32 cellular contexts compared by ENCODE assay signal in genomic region chr4:35926753-35927152, GRCh38.
"Had no signal": no experiment of that assay in that cellular context is flagged by ENCODE, and none has a peak within 500 bp of the region (broad histone marks: within the 10 kb centered on the region; RNA-seq: fewer than 3 reads in every experiment).

No MANE protein-coding gene starts in this region.

- H3K27me3 ChIP-seq: adrenal gland, ascending aorta, body of pancreas, brain microvascular endothelial cell, breast epithelium, cardiac muscle cell had no signal

- H3K36me3 ChIP-seq: adrenal gland, ascending aorta, brain microvascular endothelial cell, breast epithelium, cardiac muscle cell had no signal

- ATAC-seq: activated naive CD4-positive, alpha-beta T cell treated with anti-CD3 and anti-CD28 coated beads, Interleukin-2, amount 50 U/mL, for 72 hours; activated naive CD8-positive, alpha-beta T cell treated with anti-CD3 and anti-CD28 coated beads, Interleukin-2, amount 50 U/mL, for 24 hours; activated T-cell treated with anti-CD3 and anti-CD28 coated beads, Interleukin-2, amount 50 U/mL, for 4 hours; activated T-cell treated with anti-CD3 and anti-CD28 coated beads, Interleukin-2, amount 50 U/mL, for 72 hours; activated T-helper 17 cell treated with anti-CD3 and anti-CD28 coated beads, Interleukin-2, amount 50 U/mL, for 72 hours; body of pancreas had no signal

- H3K27ac ChIP-seq: adrenal gland, ascending aorta, body of pancreas, brain microvascular endothelial cell, breast epithelium, cardiac muscle cell had no signal

- H3K9me3 ChIP-seq: adrenal gland, ascending aorta, body of pancreas, breast epithelium had no signal

- DNase-seq: activated effector memory CD4-positive, alpha-beta T cell treated with anti-CD3 and anti-CD28 coated beads, Interleukin-2, amount 50 U/mL, for 16 hours; activated effector memory CD4-positive, alpha-beta T cell treated with Interleukin-2 at 50 U/mL for 16 hours; activated gamma-delta T cell; activated gamma-delta T cell treated with Interleukin-2 at 50 U/mL for 16 hours; activated naive CD4-positive, alpha-beta T cell; activated naive CD4-positive, alpha-beta T cell treated with anti-CD3 and anti-CD28 coated beads for 36 hours; activated naive CD4-positive, alpha-beta T cell treated with anti-CD3 and anti-CD28 coated beads, Interleukin-2, amount 10 ng/mL, durations not matched to agents 7 days and 5 days; activated naive CD4-positive, alpha-beta T cell treated with anti-CD3 and anti-CD28 coated beads, Interleukin-2, amount 50 U/mL, for 16 hours; activated naive CD4-positive, alpha-beta T cell treated with Interleukin-2 at 50 U/mL for 16 hours; activated naive CD8-positive, alpha-beta T cell treated with anti-CD3 and anti-CD28 coated beads for 36 hours; activated naive CD8-positive, alpha-beta T cell treated with anti-CD3 and anti-CD28 coated beads, Interleukin-2, amount 10 ng/mL, durations not matched to agents 7 days and 5 days; activated naive CD8-positive, alpha-beta T cell treated with anti-CD3 and anti-CD28 coated beads, Interleukin-2, amount 50 U/mL, for 24 hours; activated T-cell treated with anti-CD3 and anti-CD28 coated beads, Interleukin-2, amount 50 U/mL, for 1 hour; activated T-cell treated with anti-CD3 and anti-CD28 coated beads, Interleukin-2, amount 50 U/mL, for 24 hours; activated T-cell treated with anti-CD3 and anti-CD28 coated beads, Interleukin-2, amount 50 U/mL, for 4 hours; activated T-cell treated with anti-CD3 and anti-CD28 coated beads, Interleukin-2, amount 50 U/mL, for 48 hours; activated T-cell treated with anti-CD3 and anti-CD28 coated beads, Interleukin-2, amount 50 U/mL, for 72 hours; adrenal gland; amniotic stem cell; amygdala; anterior cingulate cortex; aorta; body of pancreas; brain microvascular endothelial cell; caudate nucleus; central memory CD4-positive, alpha-beta T cell; cerebellar nuclear complex had no signal

- H3K4me1 ChIP-seq: adrenal gland, ascending aorta, breast epithelium had no signal

- H3K4me3 ChIP-seq: adrenal gland, ascending aorta, body of pancreas, breast epithelium, cardiac muscle cell had no signal
